1 cellular context compared by ENCODE assay signal in the genomic region with DNA sequence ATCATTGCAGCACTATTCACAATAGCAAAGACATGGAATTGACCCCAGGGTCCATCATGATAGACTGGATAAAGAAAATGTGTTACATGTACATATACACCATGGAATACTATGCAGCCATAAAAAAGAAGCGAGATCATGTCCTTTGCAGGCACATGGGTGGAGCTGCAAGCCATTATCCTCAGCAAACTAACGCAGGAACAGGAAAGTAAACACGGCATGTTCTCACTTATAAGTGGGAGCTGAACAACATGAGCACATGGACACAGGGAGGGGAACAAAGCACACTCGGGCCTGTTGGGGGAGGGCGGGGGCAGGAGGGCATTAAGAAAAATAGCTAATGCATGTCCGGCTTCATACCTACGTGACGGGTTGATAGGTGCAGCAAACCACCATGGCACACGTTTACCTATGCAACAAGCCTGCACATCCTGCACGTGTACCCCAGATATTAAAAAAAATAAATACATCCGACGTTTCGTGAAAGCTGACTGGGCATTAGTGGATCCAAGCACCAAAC.
A peak's percentile ranks its signal among the peaks of the same experiment; 100 is the strongest.
TF ChIP-seq lines count a peak whose summit lies in the region.

No MANE protein-coding gene starts in this region.

TF ChIP-seq in HepG2, 621 proteins besides CTCF, POLR2A, EP300 and RAD21 (continued from another document and continues in another):
- TF ChIP-seq, protein P1, sequence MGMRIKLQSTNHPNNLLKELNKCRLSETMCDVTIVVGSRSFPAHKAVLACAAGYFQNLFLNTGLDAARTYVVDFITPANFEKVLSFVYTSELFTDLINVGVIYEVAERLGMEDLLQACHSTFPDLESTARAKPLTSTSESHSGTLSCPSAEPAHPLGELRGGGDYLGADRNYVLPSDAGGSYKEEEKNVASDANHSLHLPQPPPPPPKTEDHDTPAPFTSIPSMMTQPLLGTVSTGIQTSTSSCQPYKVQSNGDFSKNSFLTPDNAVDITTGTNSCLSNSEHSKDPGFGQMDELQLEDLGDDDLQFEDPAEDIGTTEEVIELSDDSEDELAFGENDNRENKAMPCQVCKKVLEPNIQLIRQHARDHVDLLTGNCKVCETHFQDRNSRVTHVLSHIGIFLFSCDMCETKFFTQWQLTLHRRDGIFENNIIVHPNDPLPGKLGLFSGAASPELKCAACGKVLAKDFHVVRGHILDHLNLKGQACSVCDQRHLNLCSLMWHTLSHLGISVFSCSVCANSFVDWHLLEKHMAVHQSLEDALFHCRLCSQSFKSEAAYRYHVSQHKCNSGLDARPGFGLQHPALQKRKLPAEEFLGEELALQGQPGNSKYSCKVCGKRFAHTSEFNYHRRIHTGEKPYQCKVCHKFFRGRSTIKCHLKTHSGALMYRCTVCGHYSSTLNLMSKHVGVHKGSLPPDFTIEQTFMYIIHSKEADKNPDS (CRISPR knock-in tag; IDR thresholded peaks at IDR 0.05) = no peak
- TF ChIP-seq, protein P2, sequence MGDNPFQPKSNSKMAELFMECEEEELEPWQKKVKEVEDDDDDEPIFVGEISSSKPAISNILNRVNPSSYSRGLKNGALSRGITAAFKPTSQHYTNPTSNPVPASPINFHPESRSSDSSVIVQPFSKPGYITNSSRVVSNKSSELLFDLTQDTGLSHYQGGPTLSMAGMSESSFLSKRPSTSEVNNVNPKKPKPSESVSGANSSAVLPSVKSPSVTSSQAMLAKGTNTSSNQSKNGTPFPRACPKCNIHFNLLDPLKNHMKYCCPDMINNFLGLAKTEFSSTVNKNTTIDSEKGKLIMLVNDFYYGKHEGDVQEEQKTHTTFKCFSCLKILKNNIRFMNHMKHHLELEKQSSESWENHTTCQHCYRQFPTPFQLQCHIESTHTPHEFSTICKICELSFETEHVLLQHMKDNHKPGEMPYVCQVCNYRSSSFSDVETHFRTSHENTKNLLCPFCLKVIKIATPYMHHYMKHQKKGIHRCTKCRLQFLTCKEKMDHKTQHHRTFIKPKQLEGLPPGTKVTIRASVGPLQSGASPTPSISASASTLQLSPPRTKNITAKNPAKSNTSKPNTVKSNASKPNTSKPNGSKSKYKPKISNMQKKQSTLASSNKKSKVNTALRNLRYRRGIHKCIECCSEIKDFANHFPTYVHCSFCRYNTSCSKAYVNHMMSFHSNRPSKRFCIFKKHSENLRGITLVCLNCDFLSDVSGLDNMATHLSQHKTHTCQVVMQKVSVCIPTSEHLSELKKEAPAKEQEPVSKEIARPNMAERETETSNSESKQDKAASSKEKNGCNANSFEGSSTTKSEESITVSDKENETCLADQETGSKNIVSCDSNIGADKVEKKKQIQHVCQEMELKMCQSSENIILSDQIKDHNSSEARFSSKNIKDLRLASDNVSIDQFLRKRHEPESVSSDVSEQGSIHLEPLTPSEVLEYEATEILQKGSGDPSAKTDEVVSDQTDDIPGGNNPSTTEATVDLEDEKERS (CRISPR knock-in tag; IDR thresholded peaks at IDR 0.05) = peak; percentile 71; the same call in 1 of the 2 replicates
- TF ChIP-seq, protein P3, sequence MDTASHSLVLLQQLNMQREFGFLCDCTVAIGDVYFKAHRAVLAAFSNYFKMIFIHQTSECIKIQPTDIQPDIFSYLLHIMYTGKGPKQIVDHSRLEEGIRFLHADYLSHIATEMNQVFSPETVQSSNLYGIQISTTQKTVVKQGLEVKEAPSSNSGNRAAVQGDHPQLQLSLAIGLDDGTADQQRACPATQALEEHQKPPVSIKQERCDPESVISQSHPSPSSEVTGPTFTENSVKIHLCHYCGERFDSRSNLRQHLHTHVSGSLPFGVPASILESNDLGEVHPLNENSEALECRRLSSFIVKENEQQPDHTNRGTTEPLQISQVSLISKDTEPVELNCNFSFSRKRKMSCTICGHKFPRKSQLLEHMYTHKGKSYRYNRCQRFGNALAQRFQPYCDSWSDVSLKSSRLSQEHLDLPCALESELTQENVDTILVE (CRISPR knock-in tag; IDR thresholded peaks at IDR 0.05) = 0 out of 2 replicates have a peak, but pooled peaks have one; percentile 17
- TF ChIP-seq MIER3 (CRISPR knock-in tag; IDR thresholded peaks at IDR 0.05; ENCODE audit: borderline replicate concordance) = 0 out of 2 replicates have a peak, but pooled peaks have one; percentile 27
- TF ChIP-seq, protein P4, sequence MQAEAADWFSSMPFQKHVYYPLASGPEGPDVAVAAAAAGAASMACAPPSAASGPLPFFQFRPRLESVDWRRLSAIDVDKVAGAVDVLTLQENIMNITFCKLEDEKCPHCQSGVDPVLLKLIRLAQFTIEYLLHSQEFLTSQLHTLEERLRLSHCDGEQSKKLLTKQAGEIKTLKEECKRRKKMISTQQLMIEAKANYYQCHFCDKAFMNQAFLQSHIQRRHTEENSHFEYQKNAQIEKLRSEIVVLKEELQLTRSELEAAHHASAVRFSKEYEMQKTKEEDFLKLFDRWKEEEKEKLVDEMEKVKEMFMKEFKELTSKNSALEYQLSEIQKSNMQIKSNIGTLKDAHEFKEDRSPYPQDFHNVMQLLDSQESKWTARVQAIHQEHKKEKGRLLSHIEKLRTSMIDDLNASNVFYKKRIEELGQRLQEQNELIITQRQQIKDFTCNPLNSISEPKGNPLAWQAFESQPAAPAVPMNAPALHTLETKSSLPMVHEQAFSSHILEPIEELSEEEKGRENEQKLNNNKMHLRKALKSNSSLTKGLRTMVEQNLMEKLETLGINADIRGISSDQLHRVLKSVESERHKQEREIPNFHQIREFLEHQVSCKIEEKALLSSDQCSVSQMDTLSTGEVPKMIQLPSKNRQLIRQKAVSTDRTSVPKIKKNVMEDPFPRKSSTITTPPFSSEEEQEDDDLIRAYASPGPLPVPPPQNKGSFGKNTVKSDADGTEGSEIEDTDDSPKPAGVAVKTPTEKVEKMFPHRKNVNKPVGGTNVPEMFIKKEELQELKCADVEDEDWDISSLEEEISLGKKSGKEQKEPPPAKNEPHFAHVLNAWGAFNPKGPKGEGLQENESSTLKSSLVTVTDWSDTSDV (CRISPR knock-in tag; IDR thresholded peaks at IDR 0.05) = no peak
- no peak for TF ChIP-seq FOXP1 (IDR thresholded peaks at IDR 0.05)
- TF ChIP-seq FOXP1 (CRISPR knock-in tag; IDR thresholded peaks at IDR 0.05) = peak; percentile 59; the same call in 1 of the 2 replicates
- TF ChIP-seq RCOR2 (CRISPR knock-in tag; IDR thresholded peaks at IDR 0.05) = peak; percentile 83
- TF ChIP-seq ZMYM4 (CRISPR knock-in tag; IDR thresholded peaks at IDR 0.05) = peak; percentile 25; the same call in 1 of the 2 replicates
- TF ChIP-seq, protein P5, sequence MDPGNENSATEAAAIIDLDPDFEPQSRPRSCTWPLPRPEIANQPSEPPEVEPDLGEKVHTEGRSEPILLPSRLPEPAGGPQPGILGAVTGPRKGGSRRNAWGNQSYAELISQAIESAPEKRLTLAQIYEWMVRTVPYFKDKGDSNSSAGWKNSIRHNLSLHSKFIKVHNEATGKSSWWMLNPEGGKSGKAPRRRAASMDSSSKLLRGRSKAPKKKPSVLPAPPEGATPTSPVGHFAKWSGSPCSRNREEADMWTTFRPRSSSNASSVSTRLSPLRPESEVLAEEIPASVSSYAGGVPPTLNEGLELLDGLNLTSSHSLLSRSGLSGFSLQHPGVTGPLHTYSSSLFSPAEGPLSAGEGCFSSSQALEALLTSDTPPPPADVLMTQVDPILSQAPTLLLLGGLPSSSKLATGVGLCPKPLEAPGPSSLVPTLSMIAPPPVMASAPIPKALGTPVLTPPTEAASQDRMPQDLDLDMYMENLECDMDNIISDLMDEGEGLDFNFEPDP (CRISPR knock-in tag; conservative IDR thresholded peaks at IDR 0.05) = peak; percentile 48; the same call in 1 of the 2 replicates
- TF ChIP-seq ZNF160 (CRISPR knock-in tag; IDR thresholded peaks at IDR 0.05) = no peak
- no peak for TF ChIP-seq ZNF644 (CRISPR knock-in tag; IDR thresholded peaks at IDR 0.05; ENCODE audit: low read depth)
- 0 out of 2 replicates have a peak, but pooled peaks have one; percentile 8 for TF ChIP-seq ZC3H4 (CRISPR knock-in tag; IDR thresholded peaks at IDR 0.05; ENCODE audit: borderline replicate concordance)
- no peak for TF ChIP-seq ZFYVE20 (CRISPR knock-in tag; IDR thresholded peaks at IDR 0.05; ENCODE audit: borderline replicate concordance, low read depth)
- TF ChIP-seq, protein P6, sequence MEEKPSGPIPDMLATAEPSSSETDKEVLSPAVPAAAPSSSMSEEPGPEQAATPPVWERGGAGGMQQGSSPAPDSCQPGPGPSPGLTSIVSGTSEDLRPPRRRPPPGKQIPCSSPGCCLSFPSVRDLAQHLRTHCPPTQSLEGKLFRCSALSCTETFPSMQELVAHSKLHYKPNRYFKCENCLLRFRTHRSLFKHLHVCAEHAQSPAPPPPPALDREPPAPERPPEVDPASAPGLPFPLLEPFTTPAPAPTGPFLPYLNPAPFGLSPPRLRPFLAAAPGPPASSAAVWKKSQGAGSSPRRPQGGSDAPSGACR (CRISPR knock-in tag; IDR thresholded peaks at IDR 0.05) = peak; percentile 83
- peak; percentile 67 for TF ChIP-seq NFKBIZ (CRISPR knock-in tag; IDR thresholded peaks at IDR 0.05)
- TF ChIP-seq, protein P7, sequence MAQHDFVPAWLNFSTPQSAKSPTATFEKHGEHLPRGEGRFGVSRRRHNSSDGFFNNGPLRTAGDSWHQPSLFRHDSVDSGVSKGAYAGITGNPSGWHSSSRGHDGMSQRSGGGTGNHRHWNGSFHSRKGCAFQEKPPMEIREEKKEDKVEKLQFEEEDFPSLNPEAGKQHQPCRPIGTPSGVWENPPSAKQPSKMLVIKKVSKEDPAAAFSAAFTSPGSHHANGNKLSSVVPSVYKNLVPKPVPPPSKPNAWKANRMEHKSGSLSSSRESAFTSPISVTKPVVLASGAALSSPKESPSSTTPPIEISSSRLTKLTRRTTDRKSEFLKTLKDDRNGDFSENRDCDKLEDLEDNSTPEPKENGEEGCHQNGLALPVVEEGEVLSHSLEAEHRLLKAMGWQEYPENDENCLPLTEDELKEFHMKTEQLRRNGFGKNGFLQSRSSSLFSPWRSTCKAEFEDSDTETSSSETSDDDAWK (CRISPR knock-in tag; IDR thresholded peaks at IDR 0.05) = no peak
- TF ChIP-seq TGIF2 (CRISPR knock-in tag; IDR thresholded peaks at IDR 0.05) = peak; percentile 68; the same call in 1 of the 2 replicates
- TF ChIP-seq, protein P8, sequence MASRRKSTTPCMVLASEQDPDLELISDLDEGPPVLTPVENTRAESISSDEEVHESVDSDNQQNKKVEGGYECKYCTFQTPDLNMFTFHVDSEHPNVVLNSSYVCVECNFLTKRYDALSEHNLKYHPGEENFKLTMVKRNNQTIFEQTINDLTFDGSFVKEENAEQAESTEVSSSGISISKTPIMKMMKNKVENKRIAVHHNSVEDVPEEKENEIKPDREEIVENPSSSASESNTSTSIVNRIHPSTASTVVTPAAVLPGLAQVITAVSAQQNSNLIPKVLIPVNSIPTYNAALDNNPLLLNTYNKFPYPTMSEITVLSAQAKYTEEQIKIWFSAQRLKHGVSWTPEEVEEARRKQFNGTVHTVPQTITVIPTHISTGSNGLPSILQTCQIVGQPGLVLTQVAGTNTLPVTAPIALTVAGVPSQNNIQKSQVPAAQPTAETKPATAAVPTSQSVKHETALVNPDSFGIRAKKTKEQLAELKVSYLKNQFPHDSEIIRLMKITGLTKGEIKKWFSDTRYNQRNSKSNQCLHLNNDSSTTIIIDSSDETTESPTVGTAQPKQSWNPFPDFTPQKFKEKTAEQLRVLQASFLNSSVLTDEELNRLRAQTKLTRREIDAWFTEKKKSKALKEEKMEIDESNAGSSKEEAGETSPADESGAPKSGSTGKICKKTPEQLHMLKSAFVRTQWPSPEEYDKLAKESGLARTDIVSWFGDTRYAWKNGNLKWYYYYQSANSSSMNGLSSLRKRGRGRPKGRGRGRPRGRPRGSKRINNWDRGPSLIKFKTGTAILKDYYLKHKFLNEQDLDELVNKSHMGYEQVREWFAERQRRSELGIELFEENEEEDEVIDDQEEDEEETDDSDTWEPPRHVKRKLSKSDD (CRISPR knock-in tag; IDR thresholded peaks at IDR 0.05; ENCODE audit: low read depth) = no peak
- peak; percentile 97 for TF ChIP-seq CHD4 (IDR thresholded peaks at IDR 0.05; ENCODE audit: borderline replicate concordance, low read length)
- 0 out of 2 replicates have a peak, but pooled peaks have one; percentile 13 for TF ChIP-seq MTF2 (CRISPR knock-in tag; IDR thresholded peaks at IDR 0.05; ENCODE audit: borderline replicate concordance)
- TF ChIP-seq, protein P9, sequence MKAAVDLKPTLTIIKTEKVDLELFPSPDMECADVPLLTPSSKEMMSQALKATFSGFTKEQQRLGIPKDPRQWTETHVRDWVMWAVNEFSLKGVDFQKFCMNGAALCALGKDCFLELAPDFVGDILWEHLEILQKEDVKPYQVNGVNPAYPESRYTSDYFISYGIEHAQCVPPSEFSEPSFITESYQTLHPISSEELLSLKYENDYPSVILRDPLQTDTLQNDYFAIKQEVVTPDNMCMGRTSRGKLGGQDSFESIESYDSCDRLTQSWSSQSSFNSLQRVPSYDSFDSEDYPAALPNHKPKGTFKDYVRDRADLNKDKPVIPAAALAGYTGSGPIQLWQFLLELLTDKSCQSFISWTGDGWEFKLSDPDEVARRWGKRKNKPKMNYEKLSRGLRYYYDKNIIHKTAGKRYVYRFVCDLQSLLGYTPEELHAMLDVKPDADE (CRISPR knock-in tag; IDR thresholded peaks at IDR 0.05) = 0 out of 2 replicates have a peak, but pooled peaks have one; percentile 30
- 0 out of 2 replicates have a peak, but pooled peaks have one; percentile 11 for TF ChIP-seq ZFP1 (CRISPR knock-in tag; IDR thresholded peaks at IDR 0.05)
- no peak for TF ChIP-seq ZNF24 (IDR thresholded peaks at IDR 0.05)
- peak; percentile 99 for TF ChIP-seq ZMYM3 (CRISPR knock-in tag; IDR thresholded peaks at IDR 0.05)
- TF ChIP-seq, protein P10, sequence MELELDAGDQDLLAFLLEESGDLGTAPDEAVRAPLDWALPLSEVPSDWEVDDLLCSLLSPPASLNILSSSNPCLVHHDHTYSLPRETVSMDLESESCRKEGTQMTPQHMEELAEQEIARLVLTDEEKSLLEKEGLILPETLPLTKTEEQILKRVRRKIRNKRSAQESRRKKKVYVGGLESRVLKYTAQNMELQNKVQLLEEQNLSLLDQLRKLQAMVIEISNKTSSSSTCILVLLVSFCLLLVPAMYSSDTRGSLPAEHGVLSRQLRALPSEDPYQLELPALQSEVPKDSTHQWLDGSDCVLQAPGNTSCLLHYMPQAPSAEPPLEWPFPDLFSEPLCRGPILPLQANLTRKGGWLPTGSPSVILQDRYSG (CRISPR knock-in tag; IDR thresholded peaks at IDR 0.05) = peak; percentile 39; the same call in 1 of the 2 replicates
- 0 out of 2 replicates have a peak, but pooled peaks have one; percentile 35 for TF ChIP-seq SIX4 (CRISPR knock-in tag; IDR thresholded peaks at IDR 0.05)
- no peak for TF ChIP-seq REPIN1 (CRISPR knock-in tag; IDR thresholded peaks at IDR 0.05; ENCODE audit: borderline replicate concordance, low read depth)
- TF ChIP-seq ZNF30 (CRISPR knock-in tag; IDR thresholded peaks at IDR 0.05) = peak; percentile 57; the same call in 1 of the 2 replicates
- TF ChIP-seq SIN3A (IDR thresholded peaks at IDR 0.05; ENCODE audit: borderline replicate concordance, low read depth, low read length) = 0 out of 2 replicates have a peak, but pooled peaks have one; percentile 52
- TF ChIP-seq, protein P11, sequence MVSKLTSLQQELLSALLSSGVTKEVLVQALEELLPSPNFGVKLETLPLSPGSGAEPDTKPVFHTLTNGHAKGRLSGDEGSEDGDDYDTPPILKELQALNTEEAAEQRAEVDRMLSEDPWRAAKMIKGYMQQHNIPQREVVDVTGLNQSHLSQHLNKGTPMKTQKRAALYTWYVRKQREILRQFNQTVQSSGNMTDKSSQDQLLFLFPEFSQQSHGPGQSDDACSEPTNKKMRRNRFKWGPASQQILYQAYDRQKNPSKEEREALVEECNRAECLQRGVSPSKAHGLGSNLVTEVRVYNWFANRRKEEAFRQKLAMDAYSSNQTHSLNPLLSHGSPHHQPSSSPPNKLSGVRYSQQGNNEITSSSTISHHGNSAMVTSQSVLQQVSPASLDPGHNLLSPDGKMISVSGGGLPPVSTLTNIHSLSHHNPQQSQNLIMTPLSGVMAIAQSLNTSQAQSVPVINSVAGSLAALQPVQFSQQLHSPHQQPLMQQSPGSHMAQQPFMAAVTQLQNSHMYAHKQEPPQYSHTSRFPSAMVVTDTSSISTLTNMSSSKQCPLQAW (CRISPR knock-in tag; IDR thresholded peaks at IDR 0.05) = 0 out of 2 replicates have a peak, but pooled peaks have one; percentile 7
- TF ChIP-seq HOXA9 (CRISPR knock-in tag; IDR thresholded peaks at IDR 0.05; ENCODE audit: borderline replicate concordance) = no peak
